8 cellular contexts compared by ENCODE assay signal in the genomic region with DNA sequence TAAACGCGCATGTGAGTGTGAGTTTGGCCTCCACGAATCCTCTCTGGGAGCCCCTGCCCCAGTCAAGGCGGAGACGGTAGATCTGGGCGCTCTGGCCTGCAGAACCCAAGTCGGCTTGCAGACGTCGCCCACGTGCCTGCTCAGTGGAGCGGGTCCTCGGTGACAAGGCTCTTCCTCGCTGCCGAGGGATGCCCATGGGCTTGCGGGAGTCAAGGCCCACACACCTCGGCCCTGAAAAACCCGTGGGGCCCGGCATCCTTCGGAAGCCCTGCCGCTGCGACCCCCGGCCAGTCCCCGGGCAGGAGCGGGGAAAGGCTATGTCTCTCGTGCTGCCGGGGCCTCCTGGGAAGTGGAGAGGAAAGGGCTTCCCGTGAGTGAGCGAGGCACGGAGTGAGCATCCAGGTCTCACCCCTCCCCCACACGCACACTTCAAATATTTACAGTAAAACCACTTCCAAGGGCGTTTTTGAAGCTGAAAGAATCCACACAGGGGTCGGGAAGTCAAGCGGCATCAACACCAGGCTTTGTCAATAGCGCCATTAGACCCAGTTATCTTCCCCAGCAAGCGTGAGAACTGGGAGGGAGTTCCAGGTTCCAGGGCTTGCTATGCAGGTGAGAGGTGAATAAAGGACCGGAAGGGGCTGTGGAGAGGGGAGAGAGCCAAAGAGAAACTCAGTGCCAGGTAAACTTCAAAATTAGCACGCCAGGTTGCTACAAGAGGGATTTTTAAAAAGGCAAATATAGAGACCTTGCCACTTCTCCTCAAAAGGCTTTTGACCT. TPM values are rescaled to one million over a fixed set of nuclear protein-coding genes. Genes with fewer than 3 reads are reported as not detected.
A peak's percentile ranks its signal among the peaks of the same experiment; 100 is the strongest.
DNase-seq lines count a peak whose midpoint lies in the region; ATAC-seq, FAIRE-seq and TF ChIP-seq lines count a peak whose summit lies in the region.

No MANE protein-coding gene starts in this region.

- H3K4me3 ChIP-seq in Jurkat, Clone E6-1 (ENCODE audit: low read length) = peak overlapping the region; percentile 79
- peak overlapping the region; percentile 34 for H3K4me3 ChIP-seq in parathyroid adenoma (ENCODE audit: low read depth, low read length)

- no peaks in the 10 kb centered on the region for H3K79me2 ChIP-seq in parathyroid adenoma

- H3K4me2 ChIP-seq in parathyroid adenoma (ENCODE audit: low read length) = peak overlapping the region; percentile 66

- peaks cover 23% of the 10 kb centered on the region for H3K27me3 ChIP-seq in parathyroid adenoma (ENCODE audit: control insufficient read depth, insufficient read depth, low read length)

- peak overlapping the region; percentile 36 for H3K4me3 Mint-ChIP-seq in activated naive CD8-positive, alpha-beta T cell treated with anti-CD3 and anti-CD28 coated beads, Interleukin-2, amount 50 U/mL, for 24 hours

- no peak overlapping the region for H3K27ac Mint-ChIP-seq in activated naive CD8-positive, alpha-beta T cell treated with anti-CD3 and anti-CD28 coated beads, Interleukin-2, amount 50 U/mL, for 24 hours

- H3K36me3 ChIP-seq in parathyroid adenoma (ENCODE audit: control insufficient read depth, insufficient read depth, low read length) = no peaks in the 10 kb centered on the region

- H3K4me1 Mint-ChIP-seq in activated naive CD8-positive, alpha-beta T cell treated with anti-CD3 and anti-CD28 coated beads, Interleukin-2, amount 50 U/mL, for 24 hours = peaks cover 19% of the 10 kb centered on the region

- peak; percentile 70 for FAIRE-seq in GM12892 (lab: Jason Lieb, UNC)

- ATAC-seq in activated naive CD8-positive, alpha-beta T cell treated with anti-CD3 and anti-CD28 coated beads, Interleukin-2, amount 50 U/mL, for 24 hours = no peak

- no peak overlapping the region for H3K9ac ChIP-seq in parathyroid adenoma

- no peaks in the 10 kb centered on the region for H3K9me3 Mint-ChIP-seq in activated naive CD8-positive, alpha-beta T cell treated with anti-CD3 and anti-CD28 coated beads, Interleukin-2, amount 50 U/mL, for 24 hours

- peaks cover 84% of the 10 kb centered on the region for H3K27me3 Mint-ChIP-seq in activated naive CD8-positive, alpha-beta T cell treated with anti-CD3 and anti-CD28 coated beads, Interleukin-2, amount 50 U/mL, for 24 hours

- no peak for TF ChIP-seq POLR2A in GM12892 (IDR thresholded peaks at IDR 0.05; ENCODE audit: low read depth, low read length)

- H3K27ac ChIP-seq in parathyroid adenoma = no peak overlapping the region

- TF ChIP-seq CTCF in parathyroid adenoma (IDR thresholded peaks at IDR 0.05) = no peak

- peak overlapping the region; percentile 79 for H2AFZ ChIP-seq in parathyroid adenoma

- no peaks in the 10 kb centered on the region for H3K4me1 ChIP-seq in parathyroid adenoma

- no peaks in the 10 kb centered on the region for H3K9me3 ChIP-seq in parathyroid adenoma (ENCODE audit: control insufficient read depth, low read length)

- DNase-seq in GM12892 (ENCODE audit: insufficient read length) = no peak
- DNase-seq in Jurkat, Clone E6-1 (ENCODE audit: low read depth, low spot score) = peak; percentile 43
- no peak for DNase-seq in activated naive CD8-positive, alpha-beta T cell treated with anti-CD3 and anti-CD28 coated beads, Interleukin-2, amount 50 U/mL, for 24 hours
- DNase-seq in GM19240 (ENCODE audit: insufficient read length, low spot score) = no peak
- no peak for DNase-seq in GOT3 (lab: John Stamatoyannopoulos, UW)
- no peak for DNase-seq in UCSD-AML1 (lab: John Stamatoyannopoulos, UW; ENCODE audit: unreplicated experiment)
- no peak for DNase-seq in SW 1271 (lab: John Stamatoyannopoulos, UW)

- no peaks in the 10 kb centered on the region for H3K36me3 Mint-ChIP-seq in activated naive CD8-positive, alpha-beta T cell treated with anti-CD3 and anti-CD28 coated beads, Interleukin-2, amount 50 U/mL, for 24 hours (ENCODE audit: low read depth)

RNA-seq across cellular contexts. Expression of gene MNX1, which starts 1.1 kb away (rescaled TPM):
- 0.45 TPM for polyA plus RNA-seq in GM12892 (2012; ENCODE audit: missing spikeins)
- 13.3 TPM for polyA plus RNA-seq in Jurkat, Clone E6-1 (2012; ENCODE audit: insufficient read depth, insufficient read length)
